ENCODE assay signal across 1 cellular context in genomic region chr3:129161860-129162271, GRCh38.
TF ChIP-seq lines count a peak whose summit lies in the region.

No MANE protein-coding gene starts in this region.

TF ChIP-seq in SK-N-SH, 30 proteins besides CTCF, POLR2A, EP300 and RAD21:
- TF ChIP-seq, protein P1, sequence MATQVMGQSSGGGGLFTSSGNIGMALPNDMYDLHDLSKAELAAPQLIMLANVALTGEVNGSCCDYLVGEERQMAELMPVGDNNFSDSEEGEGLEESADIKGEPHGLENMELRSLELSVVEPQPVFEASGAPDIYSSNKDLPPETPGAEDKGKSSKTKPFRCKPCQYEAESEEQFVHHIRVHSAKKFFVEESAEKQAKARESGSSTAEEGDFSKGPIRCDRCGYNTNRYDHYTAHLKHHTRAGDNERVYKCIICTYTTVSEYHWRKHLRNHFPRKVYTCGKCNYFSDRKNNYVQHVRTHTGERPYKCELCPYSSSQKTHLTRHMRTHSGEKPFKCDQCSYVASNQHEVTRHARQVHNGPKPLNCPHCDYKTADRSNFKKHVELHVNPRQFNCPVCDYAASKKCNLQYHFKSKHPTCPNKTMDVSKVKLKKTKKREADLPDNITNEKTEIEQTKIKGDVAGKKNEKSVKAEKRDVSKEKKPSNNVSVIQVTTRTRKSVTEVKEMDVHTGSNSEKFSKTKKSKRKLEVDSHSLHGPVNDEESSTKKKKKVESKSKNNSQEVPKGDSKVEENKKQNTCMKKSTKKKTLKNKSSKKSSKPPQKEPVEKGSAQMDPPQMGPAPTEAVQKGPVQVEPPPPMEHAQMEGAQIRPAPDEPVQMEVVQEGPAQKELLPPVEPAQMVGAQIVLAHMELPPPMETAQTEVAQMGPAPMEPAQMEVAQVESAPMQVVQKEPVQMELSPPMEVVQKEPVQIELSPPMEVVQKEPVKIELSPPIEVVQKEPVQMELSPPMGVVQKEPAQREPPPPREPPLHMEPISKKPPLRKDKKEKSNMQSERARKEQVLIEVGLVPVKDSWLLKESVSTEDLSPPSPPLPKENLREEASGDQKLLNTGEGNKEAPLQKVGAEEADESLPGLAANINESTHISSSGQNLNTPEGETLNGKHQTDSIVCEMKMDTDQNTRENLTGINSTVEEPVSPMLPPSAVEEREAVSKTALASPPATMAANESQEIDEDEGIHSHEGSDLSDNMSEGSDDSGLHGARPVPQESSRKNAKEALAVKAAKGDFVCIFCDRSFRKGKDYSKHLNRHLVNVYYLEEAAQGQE (IDR thresholded peaks at IDR 0.05; ENCODE audit: low read depth, low read length): no peak
- TF ChIP-seq TCF12 (IDR thresholded peaks at IDR 0.05) (no peak), IRF3 (IDR thresholded peaks at IDR 0.05; ENCODE audit: low read depth, low read length) (no peak), MXI1 (IDR thresholded peaks at IDR 0.05; ENCODE audit: low read depth, low read length) (no peak), CHD2 (IDR thresholded peaks at IDR 0.05; ENCODE audit: low read length, partially characterized antibody) (no peak), MEF2A (IDR thresholded peaks at IDR 0.05; ENCODE audit: borderline replicate concordance, low read depth) (no peak), GABPA (IDR thresholded peaks at IDR 0.05; ENCODE audit: low read depth) (no peak), RCOR1 (IDR thresholded peaks at IDR 0.05; ENCODE audit: low read length) (no peak), FOSL2 (IDR thresholded peaks at IDR 0.05; ENCODE audit: borderline replicate concordance, low read depth) (no peak), FOXJ3 (CRISPR knock-in tag; IDR thresholded peaks at IDR 0.05) (no peak), NFIC (IDR thresholded peaks at IDR 0.05; ENCODE audit: borderline replicate concordance) (no peak), PBX3 (IDR thresholded peaks at IDR 0.05) (no peak), ELF1 (IDR thresholded peaks at IDR 0.05) (no peak), JUND (IDR thresholded peaks at IDR 0.05) (no peak), RXRA (IDR thresholded peaks at IDR 0.05; ENCODE audit: borderline replicate concordance, low read depth) (no peak)
- TF ChIP-seq, protein P2, sequence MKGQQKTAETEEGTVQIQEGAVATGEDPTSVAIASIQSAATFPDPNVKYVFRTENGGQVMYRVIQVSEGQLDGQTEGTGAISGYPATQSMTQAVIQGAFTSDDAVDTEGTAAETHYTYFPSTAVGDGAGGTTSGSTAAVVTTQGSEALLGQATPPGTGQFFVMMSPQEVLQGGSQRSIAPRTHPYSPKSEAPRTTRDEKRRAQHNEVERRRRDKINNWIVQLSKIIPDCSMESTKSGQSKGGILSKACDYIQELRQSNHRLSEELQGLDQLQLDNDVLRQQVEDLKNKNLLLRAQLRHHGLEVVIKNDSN (IDR thresholded peaks at IDR 0.05; ENCODE audit: borderline replicate concordance, low read depth): no peak
TF ChIP-seq in SK-N-SH: peak in this region for 0.
